ENCODE assay signal across 1 cellular context in the genomic region with DNA sequence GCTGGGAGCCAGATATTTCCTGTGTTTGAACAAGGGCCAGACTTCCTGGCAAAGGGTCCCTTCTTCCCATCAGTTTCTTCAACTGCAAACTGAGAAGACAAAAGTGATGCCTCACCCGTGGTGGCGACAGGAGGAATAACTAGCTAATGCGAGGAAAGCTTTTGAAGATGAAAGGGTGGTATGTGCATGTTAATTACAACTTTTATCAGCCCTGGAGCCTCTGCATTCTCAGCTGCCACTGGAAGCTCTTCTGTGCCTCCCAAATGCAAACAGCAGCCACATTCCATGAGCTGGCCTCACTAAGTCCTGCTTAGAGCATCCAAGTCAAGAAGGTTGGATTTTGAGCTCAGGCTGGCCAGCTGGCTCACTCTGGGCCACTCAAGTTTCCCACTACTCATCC.
TF ChIP-seq lines count a peak whose summit lies in the region.

No MANE protein-coding gene starts in this region.

TF ChIP-seq in WTC11, 78 proteins besides CTCF, POLR2A, EP300 and RAD21 (continued from another document):
- TF ChIP-seq FOXP4 (CRISPR knock-in tag; IDR thresholded peaks at IDR 0.05) (peak; percentile 26; the same call in 1 of the 2 replicates), ZNF532 (CRISPR knock-in tag; IDR thresholded peaks at IDR 0.05; ENCODE audit: borderline replicate concordance) (no peak), TCF7 (CRISPR knock-in tag; IDR thresholded peaks at IDR 0.05; ENCODE audit: low read depth) (no peak), ATF2 (CRISPR knock-in tag; IDR thresholded peaks at IDR 0.05; ENCODE audit: borderline replicate concordance, low read depth) (no peak)
